In genomic region chr10:102310356-102311024, GRCh38 we compare ENCODE assay signal across 14 cellular contexts.
DNase-seq lines count a peak whose midpoint lies in the region; ATAC-seq and TF ChIP-seq lines count a peak whose summit lies in the region.
"Had no signal": no experiment of that assay in that cellular context is flagged by ENCODE, and none has a peak within 500 bp of the region (broad histone marks: within the 10 kb centered on the region; RNA-seq: fewer than 3 reads in every experiment).

No MANE protein-coding gene starts in this region.

- intact Hi-C loops in body of pancreas (cut with DNase I): no loop called here

- H3K27ac ChIP-seq in body of pancreas: peak overlapping the region; percentile 37 to 79 (median 70)

- no peaks in the 10 kb centered on the region for H3K9me3 Mint-ChIP-seq in HFFc6
- no peaks in the 10 kb centered on the region for H3K9me3 Mint-ChIP-seq in stimulated activated naive B cell treated with anti-CD40 and anti-IgM and Interleukin-4, amounts not matched to agents 10 μg/mL and 1 μg/mL and 100 μg/mL, for 72 hours

- peak overlapping the region; percentile 46 for H3K4me2 ChIP-seq in skeletal muscle satellite cell (ENCODE audit: low read length)

- TF ChIP-seq POLR2A in body of pancreas (IDR thresholded peaks at IDR 0.05): no peak

- H3K4me3 Mint-ChIP-seq in HFFc6: peak overlapping the region; percentile 65
- H3K4me3 Mint-ChIP-seq in stimulated activated naive B cell treated with anti-CD40 and anti-IgM and Interleukin-4, amounts not matched to agents 10 μg/mL and 1 μg/mL and 100 μg/mL, for 72 hours: peak overlapping the region in 1 of 2 donors; percentile 31

- H3K27ac Mint-ChIP-seq in HFFc6: peak overlapping the region; percentile 67
- no peak overlapping the region for H3K27ac Mint-ChIP-seq in stimulated activated naive B cell treated with anti-CD40 and anti-IgM and Interleukin-4, amounts not matched to agents 10 μg/mL and 1 μg/mL and 100 μg/mL, for 72 hours

- H3K4me3 ChIP-seq in body of pancreas (no peak overlapping the region), skeletal muscle satellite cell (ENCODE audit: low read length) (peak overlapping the region; percentile 17)
- H3K4me3 ChIP-seq: skin epidermis had no signal

- peaks cover 2% of the 10 kb centered on the region; the same call in 1 of the 2 replicates for H3K27me3 Mint-ChIP-seq in HFFc6 (ENCODE audit: insufficient read depth)
- no peaks in the 10 kb centered on the region for H3K27me3 Mint-ChIP-seq in stimulated activated naive B cell treated with anti-CD40 and anti-IgM and Interleukin-4, amounts not matched to agents 10 μg/mL and 1 μg/mL and 100 μg/mL, for 72 hours

- peak; percentile 69 for DNase-seq in HFFc6
- DNase-seq in body of pancreas: peak; percentile 21 to 60 (median 50)
- peak; percentile 43 for DNase-seq in iPS-NIHi11 (ENCODE audit: low spot score)
- DNase-seq in NCI-H187 treated with DMSO at 0.1 percent for 48 hours (lab: John Stamatoyannopoulos, UW): no peak
- no peak for DNase-seq in stimulated activated naive B cell treated with anti-CD40 and anti-IgM and Interleukin-4, amounts not matched to agents 10 μg/mL and 1 μg/mL and 100 μg/mL, for 72 hours
- DNase-seq: activated CD4-positive, alpha-beta T cell treated with anti-CD3 and anti-CD28 coated beads, Interleukin-2, amount 50 U/mL, for 1 hour; amygdala; GF-D8; NCI-H1105 treated with DMSO at 0.1 percent for 48 hours; stimulated activated naive CD8-positive, alpha-beta T cell treated with anti-CD3 and anti-CD28 coated beads, Interleukin-15, Interleukin-2, amounts not matched to agents 100 U/mL and 50 U/mL, for 24 hours had no signal

- H3K27me3 ChIP-seq in body of pancreas (no peaks in the 10 kb centered on the region), skeletal muscle satellite cell (ENCODE audit: control insufficient read depth, insufficient read depth, low read length) (no peaks in the 10 kb centered on the region)

- peak; percentile 87 for ATAC-seq in body of pancreas
- no peak for ATAC-seq in HG02759 (IDR thresholded peaks at IDR 0.05; ENCODE audit: unreplicated experiment)
- ATAC-seq in stimulated activated naive B cell treated with anti-CD40 and anti-IgM and Interleukin-4, amounts not matched to agents 10 μg/mL and 1 μg/mL and 100 μg/mL, for 72 hours (replicated peaks): no peak
- ATAC-seq in esophagus mucosa: no peak
- ATAC-seq: stimulated activated naive CD8-positive, alpha-beta T cell treated with anti-CD3 and anti-CD28 coated beads, Interleukin-15, Interleukin-2, amounts not matched to agents 100 U/mL and 50 U/mL, for 24 hours had no signal

- H3K4me1 Mint-ChIP-seq in HFFc6 (ENCODE audit: low read depth): peaks cover 62% of the 10 kb centered on the region
- H3K4me1 Mint-ChIP-seq in stimulated activated naive B cell treated with anti-CD40 and anti-IgM and Interleukin-4, amounts not matched to agents 10 μg/mL and 1 μg/mL and 100 μg/mL, for 72 hours: peaks cover 30 to 67% of the 10 kb centered on the region in 2 donors

- H3K36me3 ChIP-seq in body of pancreas (replicated peaks in 1 of 2; ENCODE audit: insufficient read depth in 1 of 2, low read depth in 2 of 2) (no peaks in the 10 kb centered on the region), skeletal muscle satellite cell (ENCODE audit: insufficient read depth, low read length) (peaks cover 6% of the 10 kb centered on the region)

- H3K9me3 ChIP-seq in body of pancreas (no peaks in the 10 kb centered on the region), skeletal muscle satellite cell (replicated peaks; ENCODE audit: low read length) (no peaks in the 10 kb centered on the region)

- TF ChIP-seq CTCF in HFFc6 (IDR thresholded peaks at IDR 0.05) (no peak), body of pancreas (IDR thresholded peaks at IDR 0.05) (no peak)

- peak overlapping the region; percentile 21 for H3K9ac ChIP-seq in skeletal muscle satellite cell (ENCODE audit: low read depth, low read length)

- H3K4me1 ChIP-seq in body of pancreas: peaks cover 45% of the 10 kb centered on the region
- H3K4me1 ChIP-seq in skeletal muscle satellite cell (ENCODE audit: control insufficient read depth, insufficient read depth, low read length): peaks cover 51% of the 10 kb centered on the region

- 51 to 54% methylated on average over 4 of the region's 4 CpGs for WGBS in body of pancreas, 2 donors

- H3K36me3 Mint-ChIP-seq in HFFc6 (ENCODE audit: low read depth): peaks cover 25% of the 10 kb centered on the region; the same call in 1 of the 2 replicates
- peaks cover 15 to 43% of the 10 kb centered on the region in 2 donors for H3K36me3 Mint-ChIP-seq in stimulated activated naive B cell treated with anti-CD40 and anti-IgM and Interleukin-4, amounts not matched to agents 10 μg/mL and 1 μg/mL and 100 μg/mL, for 72 hours

Comparison
In these comparisons a context has a peak if more than half of its experiments do, and no peak if none do; other contexts are left out.
1. DNase-seq: peak in HFFc6 (single experiment), body of pancreas (4 of 4) and iPS-NIHi11 (single experiment); none in NCI-H187 treated with DMSO at 0.1 percent for 48 hours (single experiment) and stimulated activated naive B cell treated with anti-CD40 and anti-IgM and Interleukin-4, amounts not matched to agents 10 μg/mL and 1 μg/mL and 100 μg/mL, for 72 hours (single experiment).